ENCODE assay signal across 1 cellular context in the genomic region with DNA sequence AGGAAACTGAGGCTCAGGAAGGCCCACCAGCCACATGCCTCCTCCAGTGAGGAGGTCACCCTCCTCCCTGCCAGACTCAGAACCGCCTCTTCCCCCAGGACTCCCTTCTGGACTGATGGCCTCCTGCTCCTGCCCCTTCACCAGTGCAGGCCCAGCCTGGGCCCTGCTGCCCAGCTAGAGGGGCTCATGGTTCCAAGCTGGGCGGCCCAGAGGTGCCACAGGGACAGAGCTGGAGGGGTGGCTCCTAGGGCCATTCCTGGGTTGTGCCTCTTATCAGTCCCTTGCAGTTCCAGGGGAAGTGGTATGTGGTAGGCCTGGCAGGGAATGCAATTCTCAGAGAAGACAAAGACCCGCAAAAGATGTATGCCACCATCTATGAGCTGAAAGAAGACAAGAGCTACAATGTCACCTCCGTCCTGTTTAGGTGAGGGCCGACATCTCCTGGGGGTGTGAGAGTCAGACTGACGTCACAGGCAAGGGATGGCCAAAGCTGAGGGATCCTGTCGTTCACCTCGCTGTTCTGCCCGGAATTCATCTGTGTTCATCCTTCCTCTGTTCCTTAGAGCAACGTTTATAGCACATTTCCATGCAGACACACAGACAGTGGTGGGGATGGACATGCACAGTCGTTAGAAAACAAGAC.
TF ChIP-seq lines count a peak whose summit lies in the region.

No MANE protein-coding gene starts in this region.

TF ChIP-seq in H1, 55 proteins besides CTCF, POLR2A, EP300 and RAD21:
- TF ChIP-seq KDM1A (IDR thresholded peaks at IDR 0.05; ENCODE audit: borderline replicate concordance, low read length): no peak
- no peak for TF ChIP-seq POU5F1 (IDR thresholded peaks at IDR 0.05; ENCODE audit: low read depth, low read length)
- no peak for TF ChIP-seq KDM5A (IDR thresholded peaks at IDR 0.05; ENCODE audit: low read length)
- no peak for TF ChIP-seq EGR1 (IDR thresholded peaks at IDR 0.05; ENCODE audit: borderline replicate concordance, low read depth, low read length)
- TF ChIP-seq NRF1 (IDR thresholded peaks at IDR 0.05; ENCODE audit: low read depth, low read length): no peak
- TF ChIP-seq, protein P1, sequence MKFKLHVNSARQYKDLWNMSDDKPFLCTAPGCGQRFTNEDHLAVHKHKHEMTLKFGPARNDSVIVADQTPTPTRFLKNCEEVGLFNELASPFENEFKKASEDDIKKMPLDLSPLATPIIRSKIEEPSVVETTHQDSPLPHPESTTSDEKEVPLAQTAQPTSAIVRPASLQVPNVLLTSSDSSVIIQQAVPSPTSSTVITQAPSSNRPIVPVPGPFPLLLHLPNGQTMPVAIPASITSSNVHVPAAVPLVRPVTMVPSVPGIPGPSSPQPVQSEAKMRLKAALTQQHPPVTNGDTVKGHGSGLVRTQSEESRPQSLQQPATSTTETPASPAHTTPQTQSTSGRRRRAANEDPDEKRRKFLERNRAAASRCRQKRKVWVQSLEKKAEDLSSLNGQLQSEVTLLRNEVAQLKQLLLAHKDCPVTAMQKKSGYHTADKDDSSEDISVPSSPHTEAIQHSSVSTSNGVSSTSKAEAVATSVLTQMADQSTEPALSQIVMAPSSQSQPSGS (IDR thresholded peaks at IDR 0.05; ENCODE audit: low read length): no peak
- no peak for TF ChIP-seq EZH2 (IDR thresholded peaks at IDR 0.05; ENCODE audit: low read depth, low read length, severe bottlenecking)
- no peak for TF ChIP-seq ASH2L (IDR thresholded peaks at IDR 0.05; ENCODE audit: low read length)
- TF ChIP-seq BCL11A (IDR thresholded peaks at IDR 0.05; ENCODE audit: low read depth in 2 of 2, low read length in 2 of 2): no peak
- TF ChIP-seq, protein P2, sequence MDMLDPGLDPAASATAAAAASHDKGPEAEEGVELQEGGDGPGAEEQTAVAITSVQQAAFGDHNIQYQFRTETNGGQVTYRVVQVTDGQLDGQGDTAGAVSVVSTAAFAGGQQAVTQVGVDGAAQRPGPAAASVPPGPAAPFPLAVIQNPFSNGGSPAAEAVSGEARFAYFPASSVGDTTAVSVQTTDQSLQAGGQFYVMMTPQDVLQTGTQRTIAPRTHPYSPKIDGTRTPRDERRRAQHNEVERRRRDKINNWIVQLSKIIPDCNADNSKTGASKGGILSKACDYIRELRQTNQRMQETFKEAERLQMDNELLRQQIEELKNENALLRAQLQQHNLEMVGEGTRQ (IDR thresholded peaks at IDR 0.05; ENCODE audit: low read length): no peak
- TF ChIP-seq RNF2 (IDR thresholded peaks at IDR 0.05; ENCODE audit: borderline replicate concordance, low read depth, low read length, missing control alignments, poor library complexity, severe bottlenecking): no peak
- TF ChIP-seq SP2 (IDR thresholded peaks at IDR 0.05; ENCODE audit: low read length): no peak
- no peak for TF ChIP-seq CBX8 (IDR thresholded peaks at IDR 0.05; ENCODE audit: borderline replicate concordance, low read depth, low read length)
